20 cellular contexts compared by ENCODE assay signal in genomic region chr20:435558-435957, GRCh38.
"Had no signal": no experiment of that assay in that cellular context is flagged by ENCODE, and none has a peak within 500 bp of the region (broad histone marks: within the 10 kb centered on the region; RNA-seq: fewer than 3 reads in every experiment).

No MANE protein-coding gene starts in this region.

- H3K4me3 ChIP-seq: coronary artery, ovary, transverse colon had no signal

- DNase-seq: activated CD4-positive, alpha-beta T cell treated with anti-CD3 and anti-CD28 coated beads, Interleukin-2, amount 50 U/mL, for 4 hours; activated CD4-positive, CD25-positive, alpha-beta regulatory T cell; activated effector memory CD4-positive, alpha-beta T cell treated with Interleukin-2 at 50 U/mL for 16 hours; activated naive CD4-positive, alpha-beta T cell treated with anti-CD3 and anti-CD28 coated beads, Interleukin-2, amount 50 U/mL, for 16 hours; activated T-cell treated with anti-CD3 and anti-CD28 coated beads, Interleukin-2, amount 50 U/mL, for 1 hour; caudate nucleus; effector CD4-positive, alpha-beta T cell; foreskin keratinocyte; glutamatergic neuron; kidney glomerular epithelial cell; mesenchymal stem cell; ovary; stimulated activated CD4-positive, alpha-beta T cell treated with anti-CD3 and anti-CD28 coated beads, Interleukin-2, amount 100 ng/mL, for 48 hours; stimulated activated naive CD8-positive, alpha-beta T cell treated with anti-CD3 and anti-CD28 coated beads, Interleukin-15, Interleukin-2, amounts not matched to agents 100 U/mL and 50 U/mL, for 24 hours; SW 1271; transverse colon had no signal

- H3K27ac ChIP-seq: coronary artery, foreskin keratinocyte, ovary, transverse colon had no signal

- H3K27me3 ChIP-seq: foreskin keratinocyte, ovary, transverse colon had no signal

- H3K36me3 ChIP-seq: ovary had no signal

- H3K9me3 ChIP-seq: ovary, transverse colon had no signal

- H3K9me3 Mint-ChIP-seq: neural crest cell; T-helper 2 cell treated with Interferon-gamma antibody and Interleukin-4, amounts not matched to agents 5 μg/mL and 100 μg/mL, for 36 hours had no signal

- FAIRE-seq: endothelial cell of umbilical vein had no signal

- H3K4me3 Mint-ChIP-seq: neural crest cell; T-helper 2 cell treated with Interferon-gamma antibody and Interleukin-4, amounts not matched to agents 5 μg/mL and 100 μg/mL, for 36 hours had no signal

- H3K27ac Mint-ChIP-seq: T-helper 2 cell treated with Interferon-gamma antibody and Interleukin-4, amounts not matched to agents 5 μg/mL and 100 μg/mL, for 36 hours had no signal
